7 cellular contexts compared by ENCODE assay signal in genomic region chr2:216031960-216032689, GRCh38. TPM values are rescaled to one million over a fixed set of nuclear protein-coding genes. Genes with fewer than 3 reads are reported as not detected.
A peak's percentile ranks its signal among the peaks of the same experiment; 100 is the strongest.
DNase-seq lines count a peak whose midpoint lies in the region; ATAC-seq, FAIRE-seq and TF ChIP-seq lines count a peak whose summit lies in the region.

No MANE protein-coding gene starts in this region.

- no peak for FAIRE-seq in D721Med (lab: Jason Lieb, UNC)

- ATAC-seq in GM18868 (IDR thresholded peaks at IDR 0.05; ENCODE audit: unreplicated experiment) (peak; percentile 87), HG02678 (IDR thresholded peaks at IDR 0.05; ENCODE audit: unreplicated experiment) (peak; percentile 70)

- H3K27me3 ChIP-seq in SJSA1 (replicated peaks) (no peaks in the 10 kb centered on the region), sigmoid colon (no peaks in the 10 kb centered on the region)

- TF ChIP-seq CTCF in D721Med (IDR thresholded peaks at IDR 0.05; ENCODE audit: insufficient read depth, missing control alignments) = no peak
- TF ChIP-seq CTCF in sigmoid colon (IDR thresholded peaks at IDR 0.05) = no peak

- no peak for TF ChIP-seq POLR2A in sigmoid colon (IDR thresholded peaks at IDR 0.05)

- peaks cover 11% of the 10 kb centered on the region for H3K4me1 ChIP-seq in SJSA1 (replicated peaks)
- H3K4me1 ChIP-seq in sigmoid colon = no peaks in the 10 kb centered on the region

- H3K36me3 ChIP-seq in SJSA1 = no peaks in the 10 kb centered on the region
- peaks cover 0 to 17% (median 0%) of the 10 kb centered on the region in 4 donors for H3K36me3 ChIP-seq in sigmoid colon

- H3K27ac ChIP-seq in SJSA1 = peak overlapping the region; percentile 9; the same call in 1 of the 2 replicates
- H3K27ac ChIP-seq in sigmoid colon = no peak overlapping the region

- TF ChIP-seq EP300 in sigmoid colon (IDR thresholded peaks at IDR 0.05) = no peak

- WGBS in sigmoid colon, 2 donors = 84 to 95% methylated on average over 1 of the region's 1 CpG

- H3K9me3 ChIP-seq in SJSA1 (replicated peaks) (no peaks in the 10 kb centered on the region), sigmoid colon (no peaks in the 10 kb centered on the region)

- H3K4me3 ChIP-seq in SJSA1 = no peak overlapping the region
- H3K4me3 ChIP-seq in skeletal muscle cell (ENCODE audit: low read depth, low read length) = no peak overlapping the region
- no peak overlapping the region for H3K4me3 ChIP-seq in sigmoid colon

- intact Hi-C loops in sigmoid colon (cut with DNase I) = loop anchor here (10.0 kb wide), 1 partner anchor 633 kb away; no protein-coding TSS in a partner anchor

- DNase-seq in SJSA1 (ENCODE audit: low read depth in 1 of 2, low spot score in 2 of 2) = peak in 1 of 2 experiments; percentile 40
- DNase-seq in skeletal muscle cell (ENCODE audit: low read depth) = peak; percentile 51
- no peak for DNase-seq in D721Med (ENCODE audit: insufficient read length, low spot score)
- DNase-seq in sigmoid colon = no peak
- DNase-seq in KG1 (lab: John Stamatoyannopoulos, UW) = no peak

RNA-seq across cellular contexts. Expression of gene MREG, which starts 18.8 kb away (rescaled TPM):
- total RNA-seq in SJSA1 (2014; rRNA removed; shearing (Covaris generic)) = 0.22 and 1.9 TPM in 2 replicates
- total RNA-seq in sigmoid colon = 1 to 10 TPM in 3 of 4 donors, under 1 TPM in 1; 0.99 to 1.5 (median 1.3) TPM
- polyA plus RNA-seq in sigmoid colon = 1 to 10 TPM; 3.0 to 8.8 (median 5.6) TPM

RNA-seq across cellular contexts. Expression of gene PECR, which starts 49.5 kb away (rescaled TPM):
- 7.8 and 24.7 TPM in 2 replicates for total RNA-seq in SJSA1 (2014; rRNA removed; shearing (Covaris generic))
- 10 to 100 TPM in 2 of 4 donors, 1 to 10 TPM in 2; 5.0 to 13.9 (median 10.3) TPM for total RNA-seq in sigmoid colon
- 10 to 100 TPM; 15.6 to 25.9 (median 16.8) TPM for polyA plus RNA-seq in sigmoid colon

RNA-seq across cellular contexts. Expression of gene TMEM169, which starts 49.6 kb away (rescaled TPM):
- 0.19 and 0.84 TPM in 2 replicates for total RNA-seq in SJSA1 (2014; rRNA removed; shearing (Covaris generic))
- total RNA-seq in sigmoid colon = 1 to 10 TPM in 2 of 4 donors, under 1 TPM in 1, not detected in 1; 0.82 to 1.4 (median 1.1) TPM
- polyA plus RNA-seq in sigmoid colon = under 1 TPM in 1 of 3 donors, not detected in 2; 0.80 TPM
